ENCODE assay signal across 10 cellular contexts in the genomic region with DNA sequence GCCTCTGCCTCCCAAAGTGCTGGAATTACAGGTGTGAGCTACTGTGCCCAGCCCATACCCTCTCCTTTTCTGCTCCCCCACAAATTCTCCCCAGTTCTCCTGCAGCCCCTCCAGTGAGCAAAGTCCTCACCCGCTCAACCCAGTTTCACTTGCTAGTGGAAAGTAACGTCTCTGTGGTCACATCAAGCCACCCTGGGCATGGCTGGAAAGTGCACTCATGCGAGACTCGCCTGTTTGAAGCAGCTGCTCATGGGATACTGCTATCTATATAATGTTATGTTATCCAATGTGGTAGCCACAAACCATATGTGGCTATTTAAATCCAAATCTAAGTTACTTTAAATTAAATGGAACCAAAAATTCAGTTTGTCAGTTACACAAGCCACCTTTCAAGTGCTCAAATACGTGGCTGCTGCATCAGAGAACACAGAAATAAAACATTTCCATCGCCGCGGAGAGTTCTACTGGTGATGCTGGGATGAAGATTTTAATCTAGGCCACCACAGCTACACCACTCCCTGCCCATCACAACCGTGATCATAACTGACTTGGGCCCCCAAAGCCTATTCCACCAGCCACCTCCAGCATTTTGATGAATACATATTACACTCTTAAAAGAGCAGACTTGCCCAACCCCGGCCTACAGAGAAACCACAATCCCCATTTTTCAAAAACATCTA.
DNase-seq lines count a peak whose midpoint lies in the region; ATAC-seq and TF ChIP-seq lines count a peak whose summit lies in the region.
"Had no signal": no experiment of that assay in that cellular context is flagged by ENCODE, and none has a peak within 500 bp of the region (broad histone marks: within the 10 kb centered on the region; RNA-seq: fewer than 3 reads in every experiment).

No MANE protein-coding gene starts in this region.

- no peaks in the 10 kb centered on the region for H3K9me2 ChIP-seq in SK-N-SH

- H3F3A ChIP-seq in SK-N-SH (replicated peaks; ENCODE audit: insufficient read depth): peaks cover 16% of the 10 kb centered on the region

- H3K4me1 ChIP-seq in SK-N-SH (ENCODE audit: control insufficient read depth in 1 of 2, insufficient read depth in 2 of 2, low read depth in 1 of 2, low read length in 1 of 2): peaks cover 21% of the 10 kb centered on the region in 2 experiments; a peak in 2 of 4 replicates
- peaks cover 0 to 34% (median 21%) of the 10 kb centered on the region in 4 donors for H3K4me1 ChIP-seq in stomach
- H3K4me1 ChIP-seq in mucosa of descending colon (ENCODE audit: low read depth): peaks cover 25% of the 10 kb centered on the region

- intact Hi-C loops in stomach (cut with DNase I; ENCODE audit: low total_unique reads) (no loop called here), mucosa of descending colon (cut with DNase I, micrococcal nuclease) (loop anchor here in 1 of 2 donors (10.0 kb wide), 1 partner anchor 106 kb away; no protein-coding TSS in a partner anchor)

- H3K36me3 ChIP-seq in SK-N-SH (replicated peaks in 1 of 2; ENCODE audit: control insufficient read depth in 1 of 2, insufficient read depth in 2 of 2, low read length in 1 of 2) (no peaks in the 10 kb centered on the region), stomach (no peaks in the 10 kb centered on the region), mucosa of descending colon (ENCODE audit: low read depth) (no peaks in the 10 kb centered on the region)
- H3K36me3 ChIP-seq: gastroesophageal sphincter had no signal

- DNase-seq in SIG-M5 treated with dmso at 0.1 percent for 504 hours (lab: John Stamatoyannopoulos, UW; ENCODE audit: unreplicated experiment): peak; percentile 35
- no peak for DNase-seq in SIG-M5 (lab: John Stamatoyannopoulos, UW)
- no peak for DNase-seq in SK-N-SH
- DNase-seq in glomerular visceral epithelial cell (ENCODE audit: extremely low spot score): peak; percentile 49
- DNase-seq in stomach: peak; percentile 14
- no peak for DNase-seq in mucosa of descending colon
- DNase-seq in NCI-H1092 (lab: John Stamatoyannopoulos, UW): no peak

- H3K9me3 ChIP-seq in SK-N-SH (no peaks in the 10 kb centered on the region), stomach (no peaks in the 10 kb centered on the region), mucosa of descending colon (no peaks in the 10 kb centered on the region)
- H3K9me3 ChIP-seq: body of pancreas, gastroesophageal sphincter had no signal

- peak overlapping the region; percentile 44; the same call in 1 of the 2 replicates for H2AFZ ChIP-seq in SK-N-SH (ENCODE audit: low read depth)

- peak overlapping the region; percentile 30; the same call in 1 of the 2 replicates for H3K4me2 ChIP-seq in SK-N-SH

- no peaks in the 10 kb centered on the region for H3K79me2 ChIP-seq in SK-N-SH (ENCODE audit: insufficient read depth)

- TF ChIP-seq POLR2A in stomach (IDR thresholded peaks at IDR 0.05): no peak

- H3K4me3 ChIP-seq in SK-N-SH (ENCODE audit: low read depth in 2 of 2, low read length in 1 of 2): no peak overlapping the region
- H3K4me3 ChIP-seq in stomach: no peak overlapping the region
- no peak overlapping the region for H3K4me3 ChIP-seq in mucosa of descending colon
- H3K4me3 ChIP-seq: body of pancreas had no signal

- ATAC-seq in mucosa of descending colon (no peak), HG03439 (IDR thresholded peaks at IDR 0.05; ENCODE audit: unreplicated experiment) (no peak)
- ATAC-seq: body of pancreas had no signal

- WGBS in SK-N-SH (ENCODE audit: low lambda C conversion rate): 75% methylated on average over 10 of the region's 10 CpGs
- WGBS in stomach, 5 donors: 80 to 87% (median 85%) methylated on average over 10 of the region's 10 CpGs

- H3K27ac ChIP-seq in SK-N-SH (ENCODE audit: low read depth in 2 of 2, low read length in 1 of 2): peak overlapping the region in 1 of 2 experiments; percentile 42; a peak in 1 of 4 replicates
- peak overlapping the region in 2 of 5 donors; percentile 48 to 73 for H3K27ac ChIP-seq in stomach
- H3K27ac ChIP-seq: body of pancreas had no signal

- CTCF ChIA-PET in SK-N-SH (lab: Yijun Ruan, JAX): no interaction called here

- no peak for TF ChIP-seq EP300 in SK-N-SH (IDR thresholded peaks at IDR 0.05; ENCODE audit: borderline replicate concordance in 1 of 2, low read depth in 1 of 2, low read length in 1 of 2)
- no peak for TF ChIP-seq EP300 in stomach (IDR thresholded peaks at IDR 0.05)

- POLR2A ChIA-PET in SK-N-SH (lab: Yijun Ruan, JAX): no interaction called here

- H3K27me3 ChIP-seq in SK-N-SH (ENCODE audit: insufficient read depth) (no peaks in the 10 kb centered on the region; the same call in 1 of the 2 replicates), stomach (no peaks in the 10 kb centered on the region)
- H3K27me3 ChIP-seq: body of pancreas, gastroesophageal sphincter had no signal

- no peak overlapping the region for H3K9ac ChIP-seq in SK-N-SH

- TF ChIP-seq CTCF in SK-N-SH (IDR thresholded peaks at IDR 0.05) (no peak), stomach (IDR thresholded peaks at IDR 0.05) (no peak), mucosa of descending colon (IDR thresholded peaks at IDR 0.05) (no peak)

- TF ChIP-seq RAD21 in SK-N-SH (IDR thresholded peaks at IDR 0.05; ENCODE audit: low read length): no peak

- no peaks in the 10 kb centered on the region for H4K20me1 ChIP-seq in SK-N-SH (ENCODE audit: insufficient read depth)

TF ChIP-seq in SK-N-SH, 30 proteins besides CTCF, POLR2A, EP300 and RAD21:
- TF ChIP-seq, protein P1, sequence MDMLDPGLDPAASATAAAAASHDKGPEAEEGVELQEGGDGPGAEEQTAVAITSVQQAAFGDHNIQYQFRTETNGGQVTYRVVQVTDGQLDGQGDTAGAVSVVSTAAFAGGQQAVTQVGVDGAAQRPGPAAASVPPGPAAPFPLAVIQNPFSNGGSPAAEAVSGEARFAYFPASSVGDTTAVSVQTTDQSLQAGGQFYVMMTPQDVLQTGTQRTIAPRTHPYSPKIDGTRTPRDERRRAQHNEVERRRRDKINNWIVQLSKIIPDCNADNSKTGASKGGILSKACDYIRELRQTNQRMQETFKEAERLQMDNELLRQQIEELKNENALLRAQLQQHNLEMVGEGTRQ (IDR thresholded peaks at IDR 0.05; ENCODE audit: borderline replicate concordance, low read depth, low read length): no peak
- TF ChIP-seq MEF2A (IDR thresholded peaks at IDR 0.05; ENCODE audit: borderline replicate concordance, low read depth): 0 out of 2 replicates have a peak, but pooled peaks have one; percentile 40

Comparison
In these comparisons a context has a peak if more than half of its experiments do, and no peak if none do; other contexts are left out.
1. DNase-seq: peak in SIG-M5 treated with dmso at 0.1 percent for 504 hours (single experiment), glomerular visceral epithelial cell (single experiment) and stomach (single experiment); none in SIG-M5 (single experiment), SK-N-SH (single experiment), mucosa of descending colon (0 of 3) and NCI-H1092 (single experiment).